Comparison of ENCODE assay signal across 24 cellular contexts in genomic region chrX:53430231-53430630, GRCh38.
"Had no signal": no experiment of that assay in that cellular context is flagged by ENCODE, and none has a peak within 500 bp of the region (broad histone marks: within the 10 kb centered on the region; RNA-seq: fewer than 3 reads in every experiment).

No MANE protein-coding gene starts in this region.

- DNase-seq: hippocampal formation; left ventricle myocardium inferior; mesendoderm; naive B cell; natural killer cell; nucleus accumbens; retina; right cardiac atrium; stimulated activated CD4-positive, alpha-beta T cell treated with anti-CD3 and anti-CD28 coated beads, Interleukin-12 subunit alpha, Interleukin-12 subunit beta, amount 100 ng/mL, for 4 hours; stimulated activated CD4-positive, alpha-beta T cell treated with anti-CD3 and anti-CD28 coated beads, Interleukin-15, amount 100 ng/mL, for 24 hours; stimulated activated CD4-positive, alpha-beta T cell treated with anti-CD3 and anti-CD28 coated beads, Interleukin-2, amount 100 ng/mL, for 24 hours; stimulated activated CD4-positive, alpha-beta T cell treated with anti-CD3 and anti-CD28 coated beads, Interleukin-4, amount 100 ng/mL, for 1 hour; stimulated activated naive CD4-positive, alpha-beta T cell; uterus had no signal

- H3K36me3 Mint-ChIP-seq: natural killer cell, type B pancreatic cell had no signal

- H3K27ac Mint-ChIP-seq: mesothelial cell of epicardium; stimulated activated naive CD8-positive, alpha-beta T cell treated with anti-CD3 and anti-CD28 coated beads, Interleukin-15, Interleukin-2, amounts not matched to agents 100 ng/mL and 50 ng/mL, for 24 hours; type B pancreatic cell had no signal

- H3K27ac ChIP-seq: left ventricle myocardium inferior, prostate gland, skin epidermis, suprapubic skin, tibial nerve, uterus had no signal

- H3K27me3 Mint-ChIP-seq: stimulated activated naive CD8-positive, alpha-beta T cell treated with anti-CD3 and anti-CD28 coated beads, Interleukin-15, Interleukin-2, amounts not matched to agents 100 ng/mL and 50 ng/mL, for 24 hours; type B pancreatic cell had no signal

- H3K27me3 ChIP-seq: suprapubic skin, uterus had no signal

- H3K4me1 ChIP-seq: prostate gland, uterus had no signal

- ATAC-seq: natural killer cell, right cardiac atrium, sciatic nerve had no signal

- FAIRE-seq: keratinocyte had no signal

- H3K4me3 Mint-ChIP-seq: mesothelial cell of epicardium; natural killer cell; stimulated activated naive CD8-positive, alpha-beta T cell treated with anti-CD3 and anti-CD28 coated beads, Interleukin-15, Interleukin-2, amounts not matched to agents 100 ng/mL and 50 ng/mL, for 24 hours; type B pancreatic cell had no signal

- H3K4me3 ChIP-seq: left ventricle myocardium inferior, lung, prostate gland, skin epidermis, suprapubic skin, tibial nerve, uterus had no signal

- H3K36me3 ChIP-seq: prostate gland, uterus had no signal

- H3K9me3 ChIP-seq: left ventricle myocardium inferior, prostate gland, suprapubic skin, tibial nerve, uterus had no signal

- H3K9me3 Mint-ChIP-seq: naive B cell; natural killer cell; stimulated activated naive CD8-positive, alpha-beta T cell treated with anti-CD3 and anti-CD28 coated beads, Interleukin-15, Interleukin-2, amounts not matched to agents 100 ng/mL and 50 ng/mL, for 24 hours had no signal
